ENCODE assay signal across 8 cellular contexts in genomic region chr2:196166876-196167275, GRCh38. TPM values are rescaled to one million over a fixed set of nuclear protein-coding genes. Genes with fewer than 3 reads are reported as not detected.
DNase-seq lines count a peak whose midpoint lies in the region; TF ChIP-seq lines count a peak whose summit lies in the region.

No MANE protein-coding gene starts in this region.

- DNase-seq in NCI-H2107 treated with DMSO at 0.1 percent for 48 hours (lab: John Stamatoyannopoulos, UW; ENCODE audit: unreplicated experiment) (peak; percentile 9), NCI-H2107 (lab: John Stamatoyannopoulos, UW) (no peak), colonic mucosa (no peak), COLO668 (lab: John Stamatoyannopoulos, UW; ENCODE audit: unreplicated experiment) (no peak), NCI-H2171 (lab: John Stamatoyannopoulos, UW) (no peak), posterior cingulate gyrus (no peak)
- DNase-seq in stimulated activated CD8-positive, alpha-beta memory T cell treated with anti-CD3 and anti-CD28 coated beads, Interleukin-4, amount 100 ng/mL, for 48 hours = peak; percentile 24

- H3K79me2 ChIP-seq in OCI-LY3 (ENCODE audit: low read length) = peaks cover 80% of the 10 kb centered on the region

- H3K27me3 ChIP-seq in OCI-LY3 (ENCODE audit: low read depth, low read length) (no peaks in the 10 kb centered on the region), colonic mucosa (no peaks in the 10 kb centered on the region)

- peaks cover 26% of the 10 kb centered on the region for H3K36me3 ChIP-seq in OCI-LY3 (replicated peaks; ENCODE audit: low read depth, low read length)
- no peaks in the 10 kb centered on the region for H3K36me3 ChIP-seq in colonic mucosa

- no peaks in the 10 kb centered on the region for H3K9me3 ChIP-seq in OCI-LY3 (ENCODE audit: insufficient read depth, low read length)
- no peaks in the 10 kb centered on the region for H3K9me3 ChIP-seq in colonic mucosa

- peak overlapping the region; percentile 65 for H3K4me2 ChIP-seq in OCI-LY3 (ENCODE audit: low read length)

- H3K4me1 ChIP-seq in OCI-LY3 (ENCODE audit: low read length) (peaks cover 29% of the 10 kb centered on the region), colonic mucosa (no peaks in the 10 kb centered on the region)

- H3K9ac ChIP-seq in OCI-LY3 (ENCODE audit: low read length) (no peak overlapping the region), colonic mucosa (ENCODE audit: low read depth in 2 of 2, low read length in 2 of 2) (no peak overlapping the region)

- peaks cover 50% of the 10 kb centered on the region for H4K20me1 ChIP-seq in OCI-LY3 (ENCODE audit: insufficient read depth, low read length)

- intact Hi-C loops in colonic mucosa (cut with DNase I) (no loop called here), posterior cingulate gyrus (cut with DNase I) (no loop called here)

- no peak overlapping the region for H3K27ac ChIP-seq in OCI-LY3 (ENCODE audit: low read length)
- peak overlapping the region; percentile 42 for H3K27ac ChIP-seq in colonic mucosa

- H2AFZ ChIP-seq in OCI-LY3 (ENCODE audit: low read depth, low read length) = no peak overlapping the region

- H3K4me3 ChIP-seq in OCI-LY3 (ENCODE audit: low read length) (no peak overlapping the region), colonic mucosa (no peak overlapping the region)

- TF ChIP-seq CTCF in OCI-LY3 (IDR thresholded peaks at IDR 0.05; ENCODE audit: low read depth, low read length) (no peak), colonic mucosa (IDR thresholded peaks at IDR 0.05) (no peak)

RNA-seq across cellular contexts. Expression of gene STK17B, which starts 4.5 kb away (rescaled TPM):
- 10 to 100 TPM; 13.9 to 40.5 TPM for total RNA-seq in colonic mucosa

Comparison
In these comparisons a context has a peak if more than half of its experiments do, and no peak if none do; other contexts are left out.
1. DNase-seq: peak in NCI-H2107 treated with DMSO at 0.1 percent for 48 hours (single experiment) and stimulated activated CD8-positive, alpha-beta memory T cell treated with anti-CD3 and anti-CD28 coated beads, Interleukin-4, amount 100 ng/mL, for 48 hours (single experiment); none in NCI-H2107 (single experiment), colonic mucosa (single experiment), COLO668 (single experiment), NCI-H2171 (single experiment) and posterior cingulate gyrus (0 of 10).